Comparison of ENCODE assay signal across 21 cellular contexts in the genomic region with DNA sequence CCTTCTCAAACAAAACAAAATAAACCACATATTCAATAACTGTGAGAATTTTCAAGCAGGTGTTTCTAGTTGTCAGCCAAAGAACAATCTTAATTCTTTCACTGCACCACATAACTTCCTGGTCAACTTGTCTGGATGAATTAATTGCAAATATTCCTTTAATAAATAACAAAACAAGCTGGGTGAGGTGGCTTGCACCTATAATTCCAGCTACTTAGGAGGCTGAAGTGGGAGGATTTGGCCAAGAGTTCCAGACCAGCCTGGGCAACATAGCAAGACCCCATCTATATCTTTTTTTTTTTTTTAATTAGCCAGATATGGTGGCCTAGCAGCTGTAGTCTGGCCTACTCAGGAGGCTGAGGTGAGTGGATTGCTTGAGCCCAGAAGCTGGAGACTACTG.
"Had no signal": no experiment of that assay in that cellular context is flagged by ENCODE, and none has a peak within 500 bp of the region (broad histone marks: within the 10 kb centered on the region; RNA-seq: fewer than 3 reads in every experiment).

No MANE protein-coding gene starts in this region.

- H3K9ac ChIP-seq: SK-N-SH had no signal

- FAIRE-seq: RCC 7860 had no signal

- ATAC-seq: T-cell had no signal

- H3K4me2 ChIP-seq: SK-N-SH had no signal

- DNase-seq: KBM-7, MV-4-11, NCI-H1048, NCI-H1105, NCI-H1417, NCI-H1436 treated with DMSO at 0.1 percent for 48 hours, NCI-H1694, NCI-H187 treated with DMSO at 0.1 percent for 48 hours, NCI-H2029 treated with DMSO at 0.1 percent for 48 hours, NCI-H2171 treated with DMSO at 0.1 percent for 48 hours, NCI-H345, NCI-H524 treated with DMSO at 0.1 percent for 48 hours, NCI-H69, NCI-H774, Right ventricle myocardium superior, RPMI8226, SIG-M5, SK-N-SH, SW 1271, T-cell had no signal

- H3K9me3 ChIP-seq: SK-N-SH had no signal
